Comparison of ENCODE assay signal across 8 cellular contexts in genomic region chr7:32891046-32891799, GRCh38. TPM values are rescaled to one million over a fixed set of nuclear protein-coding genes. Genes with fewer than 3 reads are reported as not detected.
DNase-seq lines count a peak whose midpoint lies in the region; ATAC-seq and TF ChIP-seq lines count a peak whose summit lies in the region.

KBTBD2 (minus strand) TSS chr7:32891760; CDS start chr7:32879604, 12,156 bp downstream.

- no peaks in the 10 kb centered on the region for H3K9me3 ChIP-seq in HUES48 (ENCODE audit: control insufficient read depth, insufficient read depth, low read length)

- TF ChIP-seq CTCF in fibroblast of pulmonary artery (IDR thresholded peaks at IDR 0.05; ENCODE audit: low read length, missing control alignments) (no peak), nephron (IDR thresholded peaks at IDR 0.05; ENCODE audit: unreplicated experiment in 3 of 3) (no peak)

- peaks cover 19% of the 10 kb centered on the region for H3K4me1 ChIP-seq in HUES48 (ENCODE audit: control insufficient read depth, insufficient read depth, low read length)

- no peaks in the 10 kb centered on the region for H3K36me3 ChIP-seq in HUES48 (ENCODE audit: control insufficient read depth, insufficient read depth, low read length)

- H3K4me3 Mint-ChIP-seq in activated T-helper 17 cell treated with anti-CD3 and anti-CD28 coated beads, Interleukin-2, amount 50 U/mL, for 72 hours: peak within 1 kb of the TSS; percentile 93
- peak within 1 kb of the TSS; percentile 89 to 91 (median 89) for H3K4me3 Mint-ChIP-seq in nephron

- peak within 1 kb of the TSS; percentile 99 for H3K27ac ChIP-seq in HUES48 (ENCODE audit: low read depth, low read length)

- H3K36me3 Mint-ChIP-seq in activated T-helper 17 cell treated with anti-CD3 and anti-CD28 coated beads, Interleukin-2, amount 50 U/mL, for 72 hours (ENCODE audit: low read depth): peaks cover 42% of the 10 kb centered on the region
- no peaks in the 10 kb centered on the region for H3K36me3 Mint-ChIP-seq in nephron (ENCODE audit: low read depth)

- peaks cover 3% of the 10 kb centered on the region; the same call in 1 of the 2 replicates for H3K27me3 ChIP-seq in HUES48 (ENCODE audit: control insufficient read depth, insufficient read depth, low read length)

- H3K27ac Mint-ChIP-seq in activated T-helper 17 cell treated with anti-CD3 and anti-CD28 coated beads, Interleukin-2, amount 50 U/mL, for 72 hours: peak within 1 kb of the TSS; percentile 99
- H3K27ac Mint-ChIP-seq in nephron: peak within 1 kb of the TSS; percentile 90 to 100 (median 98)

- peaks cover 30% of the 10 kb centered on the region for H3K4me1 Mint-ChIP-seq in activated T-helper 17 cell treated with anti-CD3 and anti-CD28 coated beads, Interleukin-2, amount 50 U/mL, for 72 hours
- H3K4me1 Mint-ChIP-seq in nephron: peaks cover 55% of the 10 kb centered on the region

- no peaks in the 10 kb centered on the region for H3K27me3 Mint-ChIP-seq in activated T-helper 17 cell treated with anti-CD3 and anti-CD28 coated beads, Interleukin-2, amount 50 U/mL, for 72 hours
- no peaks in the 10 kb centered on the region for H3K27me3 Mint-ChIP-seq in nephron (ENCODE audit: low read depth)

- H3K4me3 ChIP-seq in HUES48 (ENCODE audit: low read depth, low read length) (peak within 1 kb of the TSS; percentile 90), fibroblast of pulmonary artery (replicated peaks; ENCODE audit: low read depth, low read length) (peak within 1 kb of the TSS; percentile 80)

- DNase-seq in DMS114 treated with DMSO at 0.1 percent for 48 hours (lab: John Stamatoyannopoulos, UW; ENCODE audit: unreplicated experiment) (peak; percentile 81), RPMI8226 (peak; percentile 91), fibroblast of pulmonary artery (ENCODE audit: low read depth) (peak; percentile 91)
- peak; percentile 85 for DNase-seq in stimulated activated naive CD8-positive, alpha-beta T cell treated with anti-CD3 and anti-CD28 coated beads, Interleukin-15, Interleukin-2, amounts not matched to agents 100 U/mL and 50 U/mL, for 24 hours

- H3K9ac ChIP-seq in HUES48 (ENCODE audit: low read depth, low read length): peak within 1 kb of the TSS; percentile 86

- ATAC-seq in GM21390 (IDR thresholded peaks at IDR 0.05; ENCODE audit: unreplicated experiment): peak; percentile 60
- peak; percentile 60 for ATAC-seq in activated T-helper 17 cell treated with anti-CD3 and anti-CD28 coated beads, Interleukin-2, amount 50 U/mL, for 72 hours (replicated peaks)
- peak; percentile 69 for ATAC-seq in stimulated activated naive CD8-positive, alpha-beta T cell treated with anti-CD3 and anti-CD28 coated beads, Interleukin-15, Interleukin-2, amounts not matched to agents 100 U/mL and 50 U/mL, for 24 hours

- H3K9me3 Mint-ChIP-seq in activated T-helper 17 cell treated with anti-CD3 and anti-CD28 coated beads, Interleukin-2, amount 50 U/mL, for 72 hours: no peaks in the 10 kb centered on the region
- no peaks in the 10 kb centered on the region for H3K9me3 Mint-ChIP-seq in nephron

RNA-seq across cellular contexts. Expression of gene KBTBD2, which starts in this region (rescaled TPM):
- total RNA-seq in activated T-helper 17 cell treated with anti-CD3 and anti-CD28 coated beads, Interleukin-2, amount 50 U/mL, for 72 hours: 10 to 100 TPM; 33.6 to 50.8 TPM

Comparison
In these comparisons a context has a peak if more than half of its experiments do, and no peak if none do; other contexts are left out.
1. Peak in every context shown above with its lines: DNase-seq, ATAC-seq, H3K4me3 ChIP-seq and H3K27ac ChIP-seq.